8 cellular contexts compared by ENCODE assay signal in genomic region chr9:129102791-129103594, GRCh38. TPM values are rescaled to one million over a fixed set of nuclear protein-coding genes. Genes with fewer than 3 reads are reported as not detected.
A peak's percentile ranks its signal among the peaks of the same experiment; 100 is the strongest.
DNase-seq lines count a peak whose midpoint lies in the region; ATAC-seq and TF ChIP-seq lines count a peak whose summit lies in the region.

No MANE protein-coding gene starts in this region.

- no peaks in the 10 kb centered on the region for H3K27me3 Mint-ChIP-seq in HFFc6 (ENCODE audit: insufficient read depth)
- peaks cover 14% of the 10 kb centered on the region for H3K27me3 Mint-ChIP-seq in endodermal cell (ENCODE audit: insufficient read depth)

- peaks cover 0 to 55% (median 0%) of the 10 kb centered on the region in 3 donors for H3K36me3 ChIP-seq in Peyer's patch
- no peaks in the 10 kb centered on the region for H3K36me3 ChIP-seq in endodermal cell (ENCODE audit: control insufficient read depth, insufficient read depth, low read length)

- H3K27ac ChIP-seq in Peyer's patch (no peak overlapping the region), endodermal cell (ENCODE audit: low read depth, low read length) (no peak overlapping the region)

- H3K4me1 Mint-ChIP-seq in HFFc6 (ENCODE audit: low read depth) (no peaks in the 10 kb centered on the region), endodermal cell (no peaks in the 10 kb centered on the region)

- H3K9ac ChIP-seq in endodermal cell (ENCODE audit: extremely low read depth, low read length, poor library complexity, severe bottlenecking) = no peak overlapping the region

- DNase-seq in DMS114 treated with DMSO at 0.1 percent for 48 hours (lab: John Stamatoyannopoulos, UW; ENCODE audit: unreplicated experiment) (peak; percentile 38), HFFc6 (peak; percentile 17), Peyer's patch (peak in 2 of 3 donors; percentile 60 to 65), endodermal cell (peak; percentile 90), midbrain (lab: John Stamatoyannopoulos, UW) (peak; percentile 20), NCI-H2107 (lab: John Stamatoyannopoulos, UW) (no peak), NCI-H128 (lab: John Stamatoyannopoulos, UW; ENCODE audit: unreplicated experiment) (no peak)

- no peak for TF ChIP-seq POLR2A in Peyer's patch (IDR thresholded peaks at IDR 0.05)

- no peak overlapping the region for H3K4me3 Mint-ChIP-seq in HFFc6
- no peak overlapping the region for H3K4me3 Mint-ChIP-seq in endodermal cell

- H3K9me3 Mint-ChIP-seq in HFFc6 = no peaks in the 10 kb centered on the region
- H3K9me3 Mint-ChIP-seq in endodermal cell = no peaks in the 10 kb centered on the region

- H3K27ac Mint-ChIP-seq in HFFc6 = no peak overlapping the region
- H3K27ac Mint-ChIP-seq in endodermal cell = no peak overlapping the region

- H3K4me3 ChIP-seq in Peyer's patch = no peak overlapping the region
- no peak overlapping the region for H3K4me3 ChIP-seq in endodermal cell (ENCODE audit: low read length)

- 42 to 57% methylated on average over 7 to 14 of the region's 14 CpGs for WGBS in endodermal cell (ENCODE audit: insufficient coverage in 1 of 2, insufficient read length in 1 of 2), 2 experiments

- peaks cover 11% of the 10 kb centered on the region for H3K36me3 Mint-ChIP-seq in HFFc6 (ENCODE audit: low read depth)
- peaks cover 3% of the 10 kb centered on the region for H3K36me3 Mint-ChIP-seq in endodermal cell (ENCODE audit: low read depth)

- H3K4me1 ChIP-seq in Peyer's patch = no peaks in the 10 kb centered on the region
- no peaks in the 10 kb centered on the region for H3K4me1 ChIP-seq in endodermal cell (ENCODE audit: control insufficient read depth, insufficient read depth, low read length)

- no peak for ATAC-seq in HG03565 (IDR thresholded peaks at IDR 0.05; ENCODE audit: unreplicated experiment)

- H3K27me3 ChIP-seq in Peyer's patch = no peaks in the 10 kb centered on the region
- no peaks in the 10 kb centered on the region for H3K27me3 ChIP-seq in endodermal cell (ENCODE audit: control insufficient read depth, insufficient read depth, low read length, poor library complexity, severe bottlenecking)

- TF ChIP-seq CTCF in HFFc6 (IDR thresholded peaks at IDR 0.05) (peak; percentile 72), Peyer's patch (IDR thresholded peaks at IDR 0.05) (peak in 4 of 6 experiments; percentile 39 to 57 (median 52)), endodermal cell (conservative IDR thresholded peaks at IDR 0.05) (peak; percentile 82)

- H3K9me3 ChIP-seq in Peyer's patch = no peaks in the 10 kb centered on the region
- H3K9me3 ChIP-seq in endodermal cell (ENCODE audit: control insufficient read depth, low read length) = no peaks in the 10 kb centered on the region

RNA-seq across cellular contexts. Expression of gene CRAT, which starts 7.6 kb away (rescaled TPM):
- total RNA-seq in HFFc6 (2021; fragmentation: NEBNext Ultra II Directional; extraction: Animal tissue kit (Norgen Biotek cat#: 25700)) = 10 to 100 TPM; 35.5 to 50.2 (median 42.6) TPM
- 100 to 1,000 TPM in 3 of 4 donors, 10 to 100 TPM in 1; 50.3 to 220 (median 146) TPM for total RNA-seq in Peyer's patch
- 10 to 100 TPM; 17.2 to 17.5 TPM for total RNA-seq in endodermal cell
- polyA plus RNA-seq in endodermal cell (2013, experiment 1 of 2) = 25.3 TPM
- polyA plus RNA-seq in endodermal cell (2013, experiment 2 of 2) = 24.3 TPM

RNA-seq across cellular contexts. Expression of gene PTPA, which starts 8.2 kb away (rescaled TPM):
- 100 to 1,000 TPM; 153 to 170 (median 162) TPM for total RNA-seq in HFFc6 (2021; fragmentation: NEBNext Ultra II Directional; extraction: Animal tissue kit (Norgen Biotek cat#: 25700))
- total RNA-seq in Peyer's patch (10 to 100 TPM; 48.7 to 65.7 (median 51.9) TPM), endodermal cell (100 to 1,000 TPM; 134 to 139 TPM)
- polyA plus RNA-seq in endodermal cell (2013, experiment 1 of 2) = 105 TPM
- 96.3 TPM for polyA plus RNA-seq in endodermal cell (2013, experiment 2 of 2)

RNA-seq across cellular contexts. Expression of gene DOLPP1, which starts 22.1 kb away (rescaled TPM):
- total RNA-seq in HFFc6 (2021; fragmentation: NEBNext Ultra II Directional; extraction: Animal tissue kit (Norgen Biotek cat#: 25700)) = 10 to 100 TPM; 13.9 to 20.8 (median 15.6) TPM
- total RNA-seq in Peyer's patch (10 to 100 TPM in 3 of 4 donors, not detected in 1; 37.6 to 53.9 (median 46.1) TPM), endodermal cell (10 to 100 TPM; 30.1 to 30.4 TPM)
- polyA plus RNA-seq in endodermal cell (2013, experiment 1 of 2) = 28.6 TPM
- polyA plus RNA-seq in endodermal cell (2013, experiment 2 of 2) = 25.3 TPM

Comparison
In these comparisons a context has a peak if more than half of its experiments do, and no peak if none do; other contexts are left out.
1. DNase-seq: peak in DMS114 treated with DMSO at 0.1 percent for 48 hours (single experiment), HFFc6 (single experiment), Peyer's patch (2 of 3), endodermal cell (single experiment) and midbrain (single experiment); none in NCI-H2107 (single experiment) and NCI-H128 (single experiment).
2. Peak in every context shown above with its lines, with median percentiles within 50 percentile points of each other: CTCF ChIP-seq.